9 cellular contexts compared by ENCODE assay signal in the genomic region with DNA sequence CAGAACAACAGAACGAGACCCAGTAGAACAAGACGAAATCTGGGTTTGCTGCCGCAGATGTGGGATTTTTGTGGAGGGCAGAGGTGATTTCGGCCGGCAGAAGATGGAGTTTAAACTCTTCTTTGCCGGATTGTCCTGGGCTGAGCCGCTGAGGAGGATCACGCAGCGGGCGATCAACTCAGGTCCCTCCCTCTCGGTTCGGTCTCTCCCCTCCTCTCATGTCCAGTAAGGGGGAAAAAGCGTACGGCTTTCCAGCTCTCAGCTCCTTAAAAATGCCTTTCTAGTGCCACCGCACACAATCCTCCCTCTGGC. TPM values are rescaled to one million over a fixed set of nuclear protein-coding genes. Genes with fewer than 3 reads are reported as not detected.
DNase-seq lines count a peak whose midpoint lies in the region; ATAC-seq and TF ChIP-seq lines count a peak whose summit lies in the region.
"Had no signal": no experiment of that assay in that cellular context is flagged by ENCODE, and none has a peak within 500 bp of the region (broad histone marks: within the 10 kb centered on the region; RNA-seq: fewer than 3 reads in every experiment).

No MANE protein-coding gene starts in this region.

- H3K27ac ChIP-seq in SJSA1 (peak overlapping the region; percentile 56), fibroblast of lung (ENCODE audit: insufficient read depth, low read length) (peak overlapping the region; percentile 76), prostate gland (peak overlapping the region; percentile 87 to 99)

- H3K4me2 ChIP-seq in fibroblast of lung (ENCODE audit: extremely low read depth, insufficient read depth, low read length) = peak overlapping the region; percentile 99

- no peaks in the 10 kb centered on the region; the same call in 1 of the 2 replicates for H3K9me3 ChIP-seq in SJSA1 (replicated peaks)
- no peaks in the 10 kb centered on the region for H3K9me3 ChIP-seq in fibroblast of lung (ENCODE audit: control insufficient read depth, insufficient read depth, low read depth, low read length)
- no peaks in the 10 kb centered on the region for H3K9me3 ChIP-seq in prostate gland

- no peak for TF ChIP-seq CTCF in GM12865 (IDR thresholded peaks at IDR 0.05; ENCODE audit: insufficient read depth, low read depth, low read length, missing control alignments)
- no peak for TF ChIP-seq CTCF in fibroblast of lung (conservative IDR thresholded peaks at IDR 0.05 in 1 of 2, IDR thresholded peaks at IDR 0.05 in 1 of 2; ENCODE audit: low read depth in 1 of 2, low read length in 2 of 2)
- TF ChIP-seq CTCF in prostate gland (IDR thresholded peaks at IDR 0.05) = no peak

- H3K4me3 ChIP-seq in GM12865 (ENCODE audit: low read depth, low read length) (peak overlapping the region; percentile 94), SJSA1 (peak overlapping the region; percentile 62), fibroblast of lung (replicated peaks in 1 of 4; ENCODE audit: control extremely low read depth in 1 of 4, insufficient read depth in 1 of 4, low read depth in 3 of 4, low read length in 4 of 4) (peak overlapping the region; percentile 67 to 84 (median 78)), prostate gland (peak overlapping the region; percentile 82 to 96)

- DNase-seq in GM12865 (ENCODE audit: low read depth) (no peak), SJSA1 (ENCODE audit: low read depth in 1 of 2, low spot score in 2 of 2) (no peak), fibroblast of lung (ENCODE audit: low read depth in 2 of 2) (peak in 1 of 2 donors; percentile 42), prostate gland (ENCODE audit: low spot score) (peak; percentile 23), NCI-H2081 treated with DMSO at 0.1 percent for 48 hours (lab: John Stamatoyannopoulos, UW) (no peak)

- ATAC-seq in GM19035 (IDR thresholded peaks at IDR 0.05; ENCODE audit: unreplicated experiment) = no peak
- ATAC-seq in HG03139 (IDR thresholded peaks at IDR 0.05; ENCODE audit: unreplicated experiment) = no peak
- ATAC-seq in HG03432 (IDR thresholded peaks at IDR 0.05; ENCODE audit: unreplicated experiment) = no peak

- no peak for TF ChIP-seq POLR2A in prostate gland (IDR thresholded peaks at IDR 0.05)

- H3K79me2 ChIP-seq in fibroblast of lung (ENCODE audit: control insufficient read depth, insufficient read depth, low read length) = peaks cover 70% of the 10 kb centered on the region

- 2% methylated on average over 15 of the region's 15 CpGs for WGBS in prostate gland

- peak overlapping the region; percentile 60 for H3K9ac ChIP-seq in fibroblast of lung (ENCODE audit: insufficient read depth, low read length)

- peak overlapping the region; percentile 43 for H2AFZ ChIP-seq in fibroblast of lung (ENCODE audit: low read length)

- intact Hi-C loops in prostate gland (cut with DNase I) = loop anchor here (5.0 kb wide), 1 partner anchor 52 kb away; the partner anchor contains the start of gene FLOT2

- no peaks in the 10 kb centered on the region for H4K20me1 ChIP-seq in fibroblast of lung (ENCODE audit: control insufficient read depth, extremely low read depth, insufficient read depth, low read length)

- H3K27me3 ChIP-seq in SJSA1 (replicated peaks) = no peaks in the 10 kb centered on the region
- no peaks in the 10 kb centered on the region for H3K27me3 ChIP-seq in fibroblast of lung (ENCODE audit: control insufficient read depth, insufficient read depth, low read length)
- no peaks in the 10 kb centered on the region for H3K27me3 ChIP-seq in prostate gland (replicated peaks; ENCODE audit: insufficient read depth)

- H3K4me1 ChIP-seq in SJSA1 (replicated peaks) = peaks cover 52% of the 10 kb centered on the region
- peaks cover 11% of the 10 kb centered on the region for H3K4me1 ChIP-seq in fibroblast of lung (ENCODE audit: control insufficient read depth, extremely low read depth, insufficient read depth, low read length)
- peaks cover 31% of the 10 kb centered on the region for H3K4me1 ChIP-seq in prostate gland (replicated peaks)

- H3K36me3 ChIP-seq in SJSA1 (peaks cover 19% of the 10 kb centered on the region), fibroblast of lung (ENCODE audit: control insufficient read depth, insufficient read depth, low read length) (no peaks in the 10 kb centered on the region), prostate gland (no peaks in the 10 kb centered on the region)

RNA-seq across cellular contexts. Expression of gene PHF12, which starts 2.5 kb away (rescaled TPM):
- 16.7 and 28.5 TPM in 2 replicates for total RNA-seq in SJSA1 (2014; rRNA removed; shearing (Covaris generic))
- total RNA-seq in fibroblast of lung (9.0 and 14.2 TPM in 2 replicates), prostate gland (100 to 1,000 TPM in 1 of 2 donors, 10 to 100 TPM in 1; 74.9 to 112 TPM)
- polyA plus RNA-seq in fibroblast of lung = 10.1 and 11.9 TPM in 2 replicates
- polyA plus RNA-seq in fibroblast of lung (2012) = 13.9 and 15.3 TPM in 2 replicates
- polyA minus RNA-seq in fibroblast of lung (ENCODE audit: low replicate concordance) = 117 and 121 TPM in 2 replicates

RNA-seq across cellular contexts. Expression of gene DHRS13, which starts 46.0 kb away (rescaled TPM):
- 11.7 and 12.7 TPM in 2 replicates for total RNA-seq in SJSA1 (2014; rRNA removed; shearing (Covaris generic))
- total RNA-seq in fibroblast of lung = 6.9 and 7.8 TPM in 2 replicates
- polyA plus RNA-seq in fibroblast of lung = 2.6 and 4.6 TPM in 2 replicates
- 1.1 and 2.9 TPM in 2 replicates for polyA plus RNA-seq in fibroblast of lung (2012)
- 1.6 and 2.1 TPM in 2 replicates for polyA minus RNA-seq in fibroblast of lung (ENCODE audit: low replicate concordance)
- 10 to 100 TPM; 36.8 to 61.3 TPM for total RNA-seq in prostate gland

RNA-seq across cellular contexts. Expression of gene FLOT2, which starts 51.3 kb away (rescaled TPM):
- 13.4 and 18.3 TPM in 2 replicates for total RNA-seq in SJSA1 (2014; rRNA removed; shearing (Covaris generic))
- 39.8 and 48.9 TPM in 2 replicates for total RNA-seq in fibroblast of lung
- 81.1 and 95.4 TPM in 2 replicates for polyA plus RNA-seq in fibroblast of lung
- polyA plus RNA-seq in fibroblast of lung (2012) = 90.5 and 106 TPM in 2 replicates
- 265 and 289 TPM in 2 replicates for polyA minus RNA-seq in fibroblast of lung (ENCODE audit: low replicate concordance)
- total RNA-seq in prostate gland = 100 to 1,000 TPM in 1 of 2 donors, 10 to 100 TPM in 1; 82.9 to 121 TPM

RNA-seq across cellular contexts. Expression of gene SEZ6, which starts 57.0 kb away (rescaled TPM):
- total RNA-seq in SJSA1 (2014; rRNA removed; shearing (Covaris generic)) = not detected in 2 replicates
- total RNA-seq in fibroblast of lung (not detected in 2 replicates), prostate gland (1 to 10 TPM in 1 of 2 donors, under 1 TPM in 1; 0.05 to 1.0 TPM)
- not detected in 2 replicates for polyA plus RNA-seq in fibroblast of lung
- not detected in 2 replicates for polyA plus RNA-seq in fibroblast of lung (2012)
- not detected in 2 replicates for polyA minus RNA-seq in fibroblast of lung (ENCODE audit: low replicate concordance)
- total RNA-seq: NCI-H460 had no signal
